ENCODE assay signal across 18 cellular contexts in genomic region chr1:36859926-36860325, GRCh38.
DNase-seq lines count a peak whose midpoint lies in the region; ATAC-seq, FAIRE-seq and TF ChIP-seq lines count a peak whose summit lies in the region.
"Had no signal": no experiment of that assay in that cellular context is flagged by ENCODE, and none has a peak within 500 bp of the region (broad histone marks: within the 10 kb centered on the region; RNA-seq: fewer than 3 reads in every experiment).

No MANE protein-coding gene starts in this region.

- peak; percentile 21 for ATAC-seq in WTC11
- no peak for ATAC-seq in HG02623 (IDR thresholded peaks at IDR 0.05; ENCODE audit: unreplicated experiment)
- ATAC-seq in HG03025 (IDR thresholded peaks at IDR 0.05; ENCODE audit: low FRiP score, unreplicated experiment) = no peak
- ATAC-seq: A549; CD8-positive, alpha-beta T cell; GM12878 had no signal

- CTCF ChIA-PET in WTC11 (lab: Charles Lee) = interaction anchor here (1.0 to 1.4 kb wide), 5 partner anchors 9 to 158 kb away, joined by 3 to 5 read pairs (median 4); no protein-coding TSS in a partner anchor

- no peaks in the 10 kb centered on the region for H3K9me3 Mint-ChIP-seq in WTC11
- H3K9me3 Mint-ChIP-seq: CD8-positive, alpha-beta T cell had no signal

- peaks cover 31% of the 10 kb centered on the region for H3K4me1 Mint-ChIP-seq in WTC11

- no peak overlapping the region for H3K27ac Mint-ChIP-seq in WTC11
- H3K27ac Mint-ChIP-seq: CD8-positive, alpha-beta T cell had no signal

- no peak overlapping the region for H3K4me3 Mint-ChIP-seq in WTC11
- H3K4me3 Mint-ChIP-seq: CD8-positive, alpha-beta T cell had no signal

- peak; percentile 81 for DNase-seq in NCI-H510A (lab: John Stamatoyannopoulos, UW)
- no peak for DNase-seq in NCI-H510A treated with DMSO at 0.1 percent for 48 hours (lab: John Stamatoyannopoulos, UW)
- no peak for DNase-seq in WTC11 (ENCODE audit: low spot score)
- peak; percentile 42 for DNase-seq in iPS-NIHi11 (ENCODE audit: low spot score)
- DNase-seq in ACHN = no peak
- no peak for DNase-seq in urothelium cell line (ENCODE audit: low spot score)
- DNase-seq: Calu3; CD8-positive, alpha-beta T cell; DMS79 treated with DMSO at 0.1 percent for 48 hours; GM23248; IMR-90; KBM-7 had no signal

- H3K27me3 Mint-ChIP-seq in WTC11 (ENCODE audit: low read depth) = peaks cover 3% of the 10 kb centered on the region; the same call in 1 of the 2 replicates

- H3K36me3 Mint-ChIP-seq in WTC11 = no peaks in the 10 kb centered on the region
- H3K36me3 Mint-ChIP-seq: CD8-positive, alpha-beta T cell had no signal

- TF ChIP-seq CTCF in WTC11 (IDR thresholded peaks at IDR 0.05) = no peak

- FAIRE-seq in urothelium cell line (lab: Jason Lieb, UNC) = no peak
- FAIRE-seq: A549, GM12878, GM19239, HTR-8/SVneo had no signal

- in situ Hi-C loops in ACHN (cut with HindIII; ENCODE audit: low pct_ligation_motif_present, low pct_unique_long_range_greater_than_20kb, low sequenced_read_pairs) = no loop called here

- POLR2A ChIA-PET in WTC11 (lab: Charles Lee) = no interaction called here

TF ChIP-seq in WTC11, 78 proteins besides CTCF, POLR2A, EP300 and RAD21:
- TF ChIP-seq EMX1 (CRISPR knock-in tag; IDR thresholded peaks at IDR 0.05) (no peak), MLX (CRISPR knock-in tag; IDR thresholded peaks at IDR 0.05) (no peak), NFE2L1 (CRISPR knock-in tag; IDR thresholded peaks at IDR 0.05) (no peak), GRHL2 (CRISPR knock-in tag; IDR thresholded peaks at IDR 0.05; ENCODE audit: insufficient replicate concordance, severe bottlenecking) (no peak), NR2C2 (CRISPR knock-in tag; IDR thresholded peaks at IDR 0.05) (no peak), TEAD4 (CRISPR knock-in tag; IDR thresholded peaks at IDR 0.05) (no peak), TP53 (CRISPR knock-in tag; IDR thresholded peaks at IDR 0.05) (no peak)
- TF ChIP-seq, protein P1, sequence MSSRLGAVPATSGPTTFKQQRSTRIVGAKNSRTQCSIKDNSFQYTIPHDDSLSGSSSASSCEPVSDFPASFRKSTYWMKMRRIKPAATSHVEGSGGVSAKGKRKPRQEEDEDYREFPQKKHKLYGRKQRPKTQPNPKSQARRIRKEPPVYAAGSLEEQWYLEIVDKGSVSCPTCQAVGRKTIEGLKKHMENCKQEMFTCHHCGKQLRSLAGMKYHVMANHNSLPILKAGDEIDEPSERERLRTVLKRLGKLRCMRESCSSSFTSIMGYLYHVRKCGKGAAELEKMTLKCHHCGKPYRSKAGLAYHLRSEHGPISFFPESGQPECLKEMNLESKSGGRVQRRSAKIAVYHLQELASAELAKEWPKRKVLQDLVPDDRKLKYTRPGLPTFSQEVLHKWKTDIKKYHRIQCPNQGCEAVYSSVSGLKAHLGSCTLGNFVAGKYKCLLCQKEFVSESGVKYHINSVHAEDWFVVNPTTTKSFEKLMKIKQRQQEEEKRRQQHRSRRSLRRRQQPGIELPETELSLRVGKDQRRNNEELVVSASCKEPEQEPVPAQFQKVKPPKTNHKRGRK (CRISPR knock-in tag; IDR thresholded peaks at IDR 0.05; ENCODE audit: borderline replicate concordance) = no peak
- TF ChIP-seq, protein P2, sequence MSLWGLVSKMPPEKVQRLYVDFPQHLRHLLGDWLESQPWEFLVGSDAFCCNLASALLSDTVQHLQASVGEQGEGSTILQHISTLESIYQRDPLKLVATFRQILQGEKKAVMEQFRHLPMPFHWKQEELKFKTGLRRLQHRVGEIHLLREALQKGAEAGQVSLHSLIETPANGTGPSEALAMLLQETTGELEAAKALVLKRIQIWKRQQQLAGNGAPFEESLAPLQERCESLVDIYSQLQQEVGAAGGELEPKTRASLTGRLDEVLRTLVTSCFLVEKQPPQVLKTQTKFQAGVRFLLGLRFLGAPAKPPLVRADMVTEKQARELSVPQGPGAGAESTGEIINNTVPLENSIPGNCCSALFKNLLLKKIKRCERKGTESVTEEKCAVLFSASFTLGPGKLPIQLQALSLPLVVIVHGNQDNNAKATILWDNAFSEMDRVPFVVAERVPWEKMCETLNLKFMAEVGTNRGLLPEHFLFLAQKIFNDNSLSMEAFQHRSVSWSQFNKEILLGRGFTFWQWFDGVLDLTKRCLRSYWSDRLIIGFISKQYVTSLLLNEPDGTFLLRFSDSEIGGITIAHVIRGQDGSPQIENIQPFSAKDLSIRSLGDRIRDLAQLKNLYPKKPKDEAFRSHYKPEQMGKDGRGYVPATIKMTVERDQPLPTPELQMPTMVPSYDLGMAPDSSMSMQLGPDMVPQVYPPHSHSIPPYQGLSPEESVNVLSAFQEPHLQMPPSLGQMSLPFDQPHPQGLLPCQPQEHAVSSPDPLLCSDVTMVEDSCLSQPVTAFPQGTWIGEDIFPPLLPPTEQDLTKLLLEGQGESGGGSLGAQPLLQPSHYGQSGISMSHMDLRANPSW (CRISPR knock-in tag; conservative IDR thresholded peaks at IDR 0.05; ENCODE audit: low read depth) = no peak
- TF ChIP-seq, protein P3, sequence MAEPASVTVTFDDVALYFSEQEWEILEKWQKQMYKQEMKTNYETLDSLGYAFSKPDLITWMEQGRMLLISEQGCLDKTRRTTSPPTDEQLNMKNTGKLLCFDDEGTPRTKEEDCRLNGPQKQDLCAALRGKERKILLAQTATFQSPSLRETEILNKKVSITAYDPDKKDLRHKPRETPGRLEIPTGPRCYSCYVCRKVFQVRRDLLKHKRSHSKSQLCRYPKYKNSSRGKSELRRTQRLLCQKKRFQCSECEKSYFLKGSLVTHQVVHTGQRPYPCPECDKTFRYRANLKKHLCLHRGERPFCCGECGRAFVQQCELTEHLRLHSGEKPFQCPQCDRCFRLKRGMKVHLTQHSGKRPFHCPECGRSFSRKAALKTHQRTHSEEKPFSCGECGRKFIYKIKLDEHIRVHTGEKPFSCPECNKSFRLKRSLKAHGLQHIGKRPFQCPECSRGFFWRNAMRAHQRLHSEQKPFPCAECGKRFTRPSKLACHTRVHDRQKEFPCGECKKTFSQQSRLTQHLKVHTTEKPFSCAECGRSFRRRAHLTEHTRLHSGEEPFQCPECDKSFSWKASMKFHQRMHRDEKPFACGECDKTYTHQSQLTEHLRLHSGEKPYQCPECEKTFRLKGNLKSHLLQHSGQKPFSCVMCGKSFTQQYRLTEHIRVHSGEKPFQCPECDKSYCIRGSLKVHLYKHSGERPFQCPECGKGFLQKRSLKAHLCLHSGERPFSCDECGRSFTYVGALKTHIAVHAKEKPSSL (CRISPR knock-in tag; conservative IDR thresholded peaks at IDR 0.05) = no peak
- TF ChIP-seq, protein P4, sequence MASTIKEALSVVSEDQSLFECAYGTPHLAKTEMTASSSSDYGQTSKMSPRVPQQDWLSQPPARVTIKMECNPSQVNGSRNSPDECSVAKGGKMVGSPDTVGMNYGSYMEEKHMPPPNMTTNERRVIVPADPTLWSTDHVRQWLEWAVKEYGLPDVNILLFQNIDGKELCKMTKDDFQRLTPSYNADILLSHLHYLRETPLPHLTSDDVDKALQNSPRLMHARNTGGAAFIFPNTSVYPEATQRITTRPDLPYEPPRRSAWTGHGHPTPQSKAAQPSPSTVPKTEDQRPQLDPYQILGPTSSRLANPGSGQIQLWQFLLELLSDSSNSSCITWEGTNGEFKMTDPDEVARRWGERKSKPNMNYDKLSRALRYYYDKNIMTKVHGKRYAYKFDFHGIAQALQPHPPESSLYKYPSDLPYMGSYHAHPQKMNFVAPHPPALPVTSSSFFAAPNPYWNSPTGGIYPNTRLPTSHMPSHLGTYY (CRISPR knock-in tag; IDR thresholded peaks at IDR 0.05) = no peak
TF ChIP-seq in WTC11: peak in this region for 0.

Comparison
In these comparisons a context has a peak if more than half of its experiments do, and no peak if none do; other contexts are left out.
1. DNase-seq: peak in NCI-H510A (single experiment) and iPS-NIHi11 (single experiment); none in NCI-H510A treated with DMSO at 0.1 percent for 48 hours (single experiment), WTC11 (single experiment), ACHN (single experiment) and urothelium cell line (single experiment).